1 cellular context compared by ENCODE assay signal in genomic region chr5:176636426-176636825, GRCh38.
TF ChIP-seq lines count a peak whose summit lies in the region.

No MANE protein-coding gene starts in this region.

TF ChIP-seq in H1, 55 proteins besides CTCF, POLR2A, EP300 and RAD21:
- TF ChIP-seq HDAC6 (IDR thresholded peaks at IDR 0.05; ENCODE audit: low read depth, low read length), result no peak
- TF ChIP-seq RFX5 (IDR thresholded peaks at IDR 0.05; ENCODE audit: borderline replicate concordance, low read depth, low read length), result no peak
- no peak for TF ChIP-seq KDM5A (IDR thresholded peaks at IDR 0.05; ENCODE audit: low read length)
- 0 out of 2 replicates have a peak, but pooled peaks have one; percentile 36 for TF ChIP-seq E2F6 (IDR thresholded peaks at IDR 0.05)
